In the genomic region with DNA sequence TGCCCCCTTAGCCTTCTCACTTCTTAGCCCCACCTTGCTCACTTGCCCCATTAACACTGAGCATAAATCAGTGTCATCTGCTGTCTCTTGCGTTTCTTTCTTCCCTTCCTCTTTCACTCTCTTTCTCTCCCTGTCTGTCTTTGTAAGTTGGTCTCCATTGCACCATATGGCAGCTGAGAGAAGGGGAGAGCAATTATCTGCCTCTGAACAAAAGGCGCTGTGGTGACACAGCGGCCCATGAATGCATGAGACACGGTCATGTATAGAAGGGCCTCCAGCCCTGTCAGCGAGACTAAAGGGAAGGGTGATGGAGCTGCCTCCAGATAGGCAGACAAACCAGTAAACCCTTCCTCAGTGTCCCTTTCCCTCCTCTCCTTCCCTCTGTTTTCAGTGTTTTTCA, we compare ENCODE assay signal across 1 cellular context.
TF ChIP-seq lines count a peak whose summit lies in the region.

No MANE protein-coding gene starts in this region.

TF ChIP-seq in GM12878, 131 proteins besides CTCF, POLR2A, EP300 and RAD21 (continued from another document):
- TF ChIP-seq, protein P1, sequence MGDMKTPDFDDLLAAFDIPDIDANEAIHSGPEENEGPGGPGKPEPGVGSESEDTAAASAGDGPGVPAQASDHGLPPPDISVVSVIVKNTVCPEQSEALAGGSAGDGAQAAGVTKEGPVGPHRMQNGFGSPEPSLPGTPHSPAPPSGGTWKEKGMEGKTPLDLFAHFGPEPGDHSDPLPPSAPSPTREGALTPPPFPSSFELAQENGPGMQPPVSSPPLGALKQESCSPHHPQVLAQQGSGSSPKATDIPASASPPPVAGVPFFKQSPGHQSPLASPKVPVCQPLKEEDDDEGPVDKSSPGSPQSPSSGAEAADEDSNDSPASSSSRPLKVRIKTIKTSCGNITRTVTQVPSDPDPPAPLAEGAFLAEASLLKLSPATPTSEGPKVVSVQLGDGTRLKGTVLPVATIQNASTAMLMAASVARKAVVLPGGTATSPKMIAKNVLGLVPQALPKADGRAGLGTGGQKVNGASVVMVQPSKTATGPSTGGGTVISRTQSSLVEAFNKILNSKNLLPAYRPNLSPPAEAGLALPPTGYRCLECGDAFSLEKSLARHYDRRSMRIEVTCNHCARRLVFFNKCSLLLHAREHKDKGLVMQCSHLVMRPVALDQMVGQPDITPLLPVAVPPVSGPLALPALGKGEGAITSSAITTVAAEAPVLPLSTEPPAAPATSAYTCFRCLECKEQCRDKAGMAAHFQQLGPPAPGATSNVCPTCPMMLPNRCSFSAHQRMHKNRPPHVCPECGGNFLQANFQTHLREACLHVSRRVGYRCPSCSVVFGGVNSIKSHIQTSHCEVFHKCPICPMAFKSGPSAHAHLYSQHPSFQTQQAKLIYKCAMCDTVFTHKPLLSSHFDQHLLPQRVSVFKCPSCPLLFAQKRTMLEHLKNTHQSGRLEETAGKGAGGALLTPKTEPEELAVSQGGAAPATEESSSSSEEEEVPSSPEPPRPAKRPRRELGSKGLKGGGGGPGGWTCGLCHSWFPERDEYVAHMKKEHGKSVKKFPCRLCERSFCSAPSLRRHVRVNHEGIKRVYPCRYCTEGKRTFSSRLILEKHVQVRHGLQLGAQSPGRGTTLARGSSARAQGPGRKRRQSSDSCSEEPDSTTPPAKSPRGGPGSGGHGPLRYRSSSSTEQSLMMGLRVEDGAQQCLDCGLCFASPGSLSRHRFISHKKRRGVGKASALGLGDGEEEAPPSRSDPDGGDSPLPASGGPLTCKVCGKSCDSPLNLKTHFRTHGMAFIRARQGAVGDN (IDR thresholded peaks at IDR 0.05) = no peak
- TF ChIP-seq ESRRA (IDR thresholded peaks at IDR 0.05; ENCODE audit: low read length) = no peak
- TF ChIP-seq, protein P2, sequence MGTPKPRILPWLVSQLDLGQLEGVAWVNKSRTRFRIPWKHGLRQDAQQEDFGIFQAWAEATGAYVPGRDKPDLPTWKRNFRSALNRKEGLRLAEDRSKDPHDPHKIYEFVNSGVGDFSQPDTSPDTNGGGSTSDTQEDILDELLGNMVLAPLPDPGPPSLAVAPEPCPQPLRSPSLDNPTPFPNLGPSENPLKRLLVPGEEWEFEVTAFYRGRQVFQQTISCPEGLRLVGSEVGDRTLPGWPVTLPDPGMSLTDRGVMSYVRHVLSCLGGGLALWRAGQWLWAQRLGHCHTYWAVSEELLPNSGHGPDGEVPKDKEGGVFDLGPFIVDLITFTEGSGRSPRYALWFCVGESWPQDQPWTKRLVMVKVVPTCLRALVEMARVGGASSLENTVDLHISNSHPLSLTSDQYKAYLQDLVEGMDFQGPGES (IDR thresholded peaks at IDR 0.05) = no peak
- TF ChIP-seq, protein P3, sequence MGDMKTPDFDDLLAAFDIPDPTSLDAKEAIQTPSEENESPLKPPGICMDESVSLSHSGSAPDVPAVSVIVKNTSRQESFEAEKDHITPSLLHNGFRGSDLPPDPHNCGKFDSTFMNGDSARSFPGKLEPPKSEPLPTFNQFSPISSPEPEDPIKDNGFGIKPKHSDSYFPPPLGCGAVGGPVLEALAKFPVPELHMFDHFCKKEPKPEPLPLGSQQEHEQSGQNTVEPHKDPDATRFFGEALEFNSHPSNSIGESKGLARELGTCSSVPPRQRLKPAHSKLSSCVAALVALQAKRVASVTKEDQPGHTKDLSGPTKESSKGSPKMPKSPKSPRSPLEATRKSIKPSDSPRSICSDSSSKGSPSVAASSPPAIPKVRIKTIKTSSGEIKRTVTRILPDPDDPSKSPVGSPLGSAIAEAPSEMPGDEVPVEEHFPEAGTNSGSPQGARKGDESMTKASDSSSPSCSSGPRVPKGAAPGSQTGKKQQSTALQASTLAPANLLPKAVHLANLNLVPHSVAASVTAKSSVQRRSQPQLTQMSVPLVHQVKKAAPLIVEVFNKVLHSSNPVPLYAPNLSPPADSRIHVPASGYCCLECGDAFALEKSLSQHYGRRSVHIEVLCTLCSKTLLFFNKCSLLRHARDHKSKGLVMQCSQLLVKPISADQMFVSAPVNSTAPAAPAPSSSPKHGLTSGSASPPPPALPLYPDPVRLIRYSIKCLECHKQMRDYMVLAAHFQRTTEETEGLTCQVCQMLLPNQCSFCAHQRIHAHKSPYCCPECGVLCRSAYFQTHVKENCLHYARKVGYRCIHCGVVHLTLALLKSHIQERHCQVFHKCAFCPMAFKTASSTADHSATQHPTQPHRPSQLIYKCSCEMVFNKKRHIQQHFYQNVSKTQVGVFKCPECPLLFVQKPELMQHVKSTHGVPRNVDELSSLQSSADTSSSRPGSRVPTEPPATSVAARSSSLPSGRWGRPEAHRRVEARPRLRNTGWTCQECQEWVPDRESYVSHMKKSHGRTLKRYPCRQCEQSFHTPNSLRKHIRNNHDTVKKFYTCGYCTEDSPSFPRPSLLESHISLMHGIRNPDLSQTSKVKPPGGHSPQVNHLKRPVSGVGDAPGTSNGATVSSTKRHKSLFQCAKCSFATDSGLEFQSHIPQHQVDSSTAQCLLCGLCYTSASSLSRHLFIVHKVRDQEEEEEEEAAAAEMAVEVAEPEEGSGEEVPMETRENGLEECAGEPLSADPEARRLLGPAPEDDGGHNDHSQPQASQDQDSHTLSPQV (IDR thresholded peaks at IDR 0.05) = no peak
- no peak for TF ChIP-seq MYC (IDR thresholded peaks at IDR 0.05; ENCODE audit: insufficient read depth, insufficient read length, insufficient replicate concordance, low read length, severe bottlenecking)
- TF ChIP-seq FOXK2 (IDR thresholded peaks at IDR 0.05) = no peak
- no peak for TF ChIP-seq FOXM1 (IDR thresholded peaks at IDR 0.05; ENCODE audit: low read depth, low read length)
